Comparison of ENCODE assay signal across 15 cellular contexts in genomic region chr16:76955629-76956028, GRCh38.
DNase-seq lines count a peak whose midpoint lies in the region; ATAC-seq, FAIRE-seq and TF ChIP-seq lines count a peak whose summit lies in the region.
"Had no signal": no experiment of that assay in that cellular context is flagged by ENCODE, and none has a peak within 500 bp of the region (broad histone marks: within the 10 kb centered on the region; RNA-seq: fewer than 3 reads in every experiment).

No MANE protein-coding gene starts in this region.

- peaks cover 8% of the 10 kb centered on the region for H3K4me1 ChIP-seq in RWPE2 (ENCODE audit: insufficient read depth, poor library complexity, severe bottlenecking)
- H3K4me1 ChIP-seq in HepG2 (ENCODE audit: insufficient read depth, low read length), result no peaks in the 10 kb centered on the region

- H3K27ac ChIP-seq in RWPE2 (ENCODE audit: poor library complexity, severe bottlenecking) (peak overlapping the region; percentile 16), HepG2 (ENCODE audit: extremely low read length, insufficient read depth, low read length) (no peak overlapping the region)

- no peak for TF ChIP-seq RAD21 in HepG2 (CRISPR knock-in tag; IDR thresholded peaks at IDR 0.05)

- H3K27me3 Mint-ChIP-seq in activated T-helper 2 cell treated with anti-CD3 and anti-CD28 coated beads, Interferon-gamma antibody, Interleukin-2, Interleukin-4, amounts not matched to agents 10 μg/mL and 5 μg/mL and 100 μg/mL, durations not matched to agents 14 hours and 24 hours and 36 hours (ENCODE audit: low read depth), result no peaks in the 10 kb centered on the region

- no peak overlapping the region for H3K27ac Mint-ChIP-seq in activated T-helper 2 cell treated with anti-CD3 and anti-CD28 coated beads, Interferon-gamma antibody, Interleukin-2, Interleukin-4, amounts not matched to agents 10 μg/mL and 5 μg/mL and 100 μg/mL, durations not matched to agents 14 hours and 24 hours and 36 hours
- H3K27ac Mint-ChIP-seq: CD8-positive, alpha-beta T cell had no signal

- DNase-seq in HT1080 (ENCODE audit: low read depth), result peak; percentile 24
- DNase-seq in RWPE2 (ENCODE audit: low spot score), result no peak
- DNase-seq in choroid plexus epithelial cell (ENCODE audit: low read depth), result peak; percentile 21
- peak; percentile 22 for DNase-seq in kidney tubule cell (ENCODE audit: low spot score)
- no peak for DNase-seq in activated T-helper 2 cell treated with anti-CD3 and anti-CD28 coated beads, Interferon-gamma antibody, Interleukin-2, Interleukin-4, amounts not matched to agents 10 μg/mL and 5 μg/mL and 100 μg/mL, durations not matched to agents 14 hours and 24 hours and 36 hours (ENCODE audit: low spot score)
- no peak for DNase-seq in stimulated activated CD4-positive, alpha-beta T cell treated with anti-CD3 and anti-CD28 coated beads, Interleukin-15, amount 100 ng/mL, for 24 hours
- no peak for DNase-seq in HepG2 (ENCODE audit: low spot score)
- DNase-seq: CD8-positive, alpha-beta T cell; H7; NCI-H1417; NCI-H2029; NCI-H2227 treated with DMSO at 0.1 percent for 48 hours; NCI-H69; SHP77 had no signal

- H3K9ac ChIP-seq in HepG2 (ENCODE audit: insufficient read depth, low read depth, low read length), result no peak overlapping the region

- H3K27me3 ChIP-seq in RWPE2 (ENCODE audit: insufficient read depth, poor library complexity, severe bottlenecking), result no peaks in the 10 kb centered on the region
- H3K27me3 ChIP-seq in HepG2 (ENCODE audit: control insufficient read depth in 1 of 2, insufficient read depth in 2 of 2, low read length in 2 of 2), result no peaks in the 10 kb centered on the region

- FAIRE-seq in HepG2 (lab: Jason Lieb, UNC), result no peak

- H3K36me3 ChIP-seq in RWPE2 (ENCODE audit: low read depth) (no peaks in the 10 kb centered on the region), HepG2 (replicated peaks in 1 of 2; ENCODE audit: control insufficient read depth in 1 of 2, insufficient read depth in 2 of 2, low read length in 2 of 2) (no peaks in the 10 kb centered on the region)

- 37% methylated on average over 5 of the region's 5 CpGs for WGBS in HepG2 (ENCODE audit: low lambda C conversion rate)

- TF ChIP-seq CTCF in RWPE2 (IDR thresholded peaks at IDR 0.05; ENCODE audit: poor library complexity, severe bottlenecking) (no peak), choroid plexus epithelial cell (conservative IDR thresholded peaks at IDR 0.05; ENCODE audit: low read depth, low read length) (no peak), HepG2 (CRISPR knock-in tag; IDR thresholded peaks at IDR 0.05) (no peak)

- ATAC-seq in RWPE2 (ENCODE audit: low read depth), result peak; percentile 92
- no peak for ATAC-seq in HepG2
- ATAC-seq in HG03378 (IDR thresholded peaks at IDR 0.05; ENCODE audit: unreplicated experiment), result no peak
- ATAC-seq: CD8-positive, alpha-beta T cell had no signal

- H3K9me3 ChIP-seq in RWPE2 (ENCODE audit: severe bottlenecking), result no peaks in the 10 kb centered on the region
- H3K9me3 ChIP-seq in HepG2 (ENCODE audit: low read length), result peaks cover 14% of the 10 kb centered on the region; the same call in 1 of the 2 replicates

- H3K4me1 Mint-ChIP-seq in activated T-helper 2 cell treated with anti-CD3 and anti-CD28 coated beads, Interferon-gamma antibody, Interleukin-2, Interleukin-4, amounts not matched to agents 10 μg/mL and 5 μg/mL and 100 μg/mL, durations not matched to agents 14 hours and 24 hours and 36 hours (ENCODE audit: low read depth), result no peaks in the 10 kb centered on the region

- CTCF ChIA-PET in HepG2 (lab: Yijun Ruan, JAX; ENCODE audit: low intra/inter-chr PET ratio, low total read pairs), result no interaction called here

- TF ChIP-seq EP300 in HepG2 (IDR thresholded peaks at IDR 0.05; ENCODE audit: low read depth in 2 of 2, low read length in 2 of 2), result no peak
- TF ChIP-seq EP300 in HepG2 (CRISPR knock-in tag; IDR thresholded peaks at IDR 0.05; ENCODE audit: borderline replicate concordance), result no peak

- H3K9me3 Mint-ChIP-seq in activated T-helper 2 cell treated with anti-CD3 and anti-CD28 coated beads, Interferon-gamma antibody, Interleukin-2, Interleukin-4, amounts not matched to agents 10 μg/mL and 5 μg/mL and 100 μg/mL, durations not matched to agents 14 hours and 24 hours and 36 hours, result peaks cover 8% of the 10 kb centered on the region

- H3K36me3 Mint-ChIP-seq in activated T-helper 2 cell treated with anti-CD3 and anti-CD28 coated beads, Interferon-gamma antibody, Interleukin-2, Interleukin-4, amounts not matched to agents 10 μg/mL and 5 μg/mL and 100 μg/mL, durations not matched to agents 14 hours and 24 hours and 36 hours (ENCODE audit: low read depth), result no peaks in the 10 kb centered on the region
- H3K36me3 Mint-ChIP-seq: CD8-positive, alpha-beta T cell had no signal

- no peak overlapping the region for H3K4me2 ChIP-seq in HepG2 (ENCODE audit: low read depth, low read length)

- POLR2A ChIA-PET in HepG2 (lab: Yijun Ruan, JAX), result no interaction called here

- TF ChIP-seq POLR2A in HepG2 (IDR thresholded peaks at IDR 0.05; ENCODE audit: insufficient read depth in 1 of 2, low read depth in 2 of 2, low read length in 2 of 2), result no peak

- in situ Hi-C loops in HepG2 (cut with HindIII; ENCODE audit: extremely low pct_ligation_motif_present, low pct_unique_long_range_greater_than_20kb), result no loop called here

- H3K4me3 ChIP-seq in RWPE2 (ENCODE audit: severe bottlenecking) (no peak overlapping the region), choroid plexus epithelial cell (ENCODE audit: low read depth, low read length) (no peak overlapping the region), HepG2 (replicated peaks in 1 of 3; ENCODE audit: insufficient read depth in 1 of 3, low read depth in 2 of 3, low read length in 3 of 3) (no peak overlapping the region)

- no TSS peak for BruUV-seq in HepG2 (replicated peaks; lab: Mats Ljungman, UMichigan)

- H4K20me1 ChIP-seq in HepG2 (ENCODE audit: insufficient read depth, low read length), result no peaks in the 10 kb centered on the region

- H2AFZ ChIP-seq in HepG2 (ENCODE audit: low read length), result no peak overlapping the region

- no peaks in the 10 kb centered on the region for H3K79me2 ChIP-seq in HepG2 (ENCODE audit: insufficient read depth, low read length)

- H3K4me3 Mint-ChIP-seq in activated T-helper 2 cell treated with anti-CD3 and anti-CD28 coated beads, Interferon-gamma antibody, Interleukin-2, Interleukin-4, amounts not matched to agents 10 μg/mL and 5 μg/mL and 100 μg/mL, durations not matched to agents 14 hours and 24 hours and 36 hours (ENCODE audit: low read depth), result no peak overlapping the region
- H3K4me3 Mint-ChIP-seq: CD8-positive, alpha-beta T cell had no signal

- intact Hi-C loops in activated T-helper 2 cell treated with anti-CD3 and anti-CD28 coated beads, Interferon-gamma antibody, Interleukin-2, Interleukin-4, amounts not matched to agents 10 μg/mL and 5 μg/mL and 100 μg/mL, durations not matched to agents 14 hours and 24 hours and 36 hours (cut with micrococcal nuclease), result no loop called here
- intact Hi-C loops in HepG2 (cut with micrococcal nuclease; ENCODE audit: unreplicated experiment), result no loop called here

TF ChIP-seq in HepG2, 621 proteins besides CTCF, POLR2A, EP300 and RAD21 (continues in another document):
- TF ChIP-seq SIX1 (CRISPR knock-in tag; IDR thresholded peaks at IDR 0.05; ENCODE audit: borderline replicate concordance) (no peak), NR2F6 (IDR thresholded peaks at IDR 0.05) (no peak), NR2F6 (CRISPR knock-in tag; IDR thresholded peaks at IDR 0.05) (no peak), PITX1 (CRISPR knock-in tag; IDR thresholded peaks at IDR 0.05) (no peak), SMAD9 (CRISPR knock-in tag; IDR thresholded peaks at IDR 0.05) (no peak), GATAD2A (CRISPR knock-in tag; IDR thresholded peaks at IDR 0.05) (no peak), ASH2L (IDR thresholded peaks at IDR 0.05; ENCODE audit: insufficient read length, low read depth, low read length) (no peak)
- TF ChIP-seq, protein P1, sequence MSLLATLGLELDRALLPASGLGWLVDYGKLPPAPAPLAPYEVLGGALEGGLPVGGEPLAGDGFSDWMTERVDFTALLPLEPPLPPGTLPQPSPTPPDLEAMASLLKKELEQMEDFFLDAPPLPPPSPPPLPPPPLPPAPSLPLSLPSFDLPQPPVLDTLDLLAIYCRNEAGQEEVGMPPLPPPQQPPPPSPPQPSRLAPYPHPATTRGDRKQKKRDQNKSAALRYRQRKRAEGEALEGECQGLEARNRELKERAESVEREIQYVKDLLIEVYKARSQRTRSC (CRISPR knock-in tag; IDR thresholded peaks at IDR 0.05; ENCODE audit: low read depth), result no peak

Comparison
In these comparisons a context has a peak if more than half of its experiments do, and no peak if none do; other contexts are left out.
1. DNase-seq: peak in HT1080 (single experiment), choroid plexus epithelial cell (single experiment) and kidney tubule cell (single experiment); none in RWPE2 (single experiment), activated T-helper 2 cell treated with anti-CD3 and anti-CD28 coated beads, Interferon-gamma antibody, Interleukin-2, Interleukin-4, amounts not matched to agents 10 μg/mL and 5 μg/mL and 100 μg/mL, durations not matched to agents 14 hours and 24 hours and 36 hours (single experiment), stimulated activated CD4-positive, alpha-beta T cell treated with anti-CD3 and anti-CD28 coated beads, Interleukin-15, amount 100 ng/mL, for 24 hours (single experiment) and HepG2 (single experiment).